Comparison of ENCODE assay signal across 27 cellular contexts in genomic region chr12:95522692-95523091, GRCh38. TPM values are rescaled to one million over a fixed set of nuclear protein-coding genes. Genes with fewer than 3 reads are reported as not detected.
"Had no signal": no experiment of that assay in that cellular context is flagged by ENCODE, and none has a peak within 500 bp of the region (broad histone marks: within the 10 kb centered on the region; RNA-seq: fewer than 3 reads in every experiment).

No MANE protein-coding gene starts in this region.

- H3K9me3 ChIP-seq: breast epithelium, esophagus squamous epithelium, heart right ventricle, left lung, lower lobe of right lung, testis, transverse colon had no signal

- H3K27me3 Mint-ChIP-seq: activated CD8-positive, alpha-beta memory T cell treated with anti-CD3 and anti-CD28 coated beads, Interleukin-2, amount 10 ng/mL, durations not matched to agents 7 days and 5 days; central memory CD8-positive, alpha-beta T cell; natural killer cell treated with Interleukin-12 subunit alpha and Interleukin-12 subunit beta and Interleukin-15 and Interleukin-18, amount 100 ng/mL, for 72 hours; T-helper 17 cell had no signal

- H3K4me3 Mint-ChIP-seq: activated CD8-positive, alpha-beta memory T cell treated with anti-CD3 and anti-CD28 coated beads, Interleukin-2, amount 10 ng/mL, durations not matched to agents 7 days and 5 days; activated CD8-positive, alpha-beta T cell treated with anti-CD3 and anti-CD28 coated beads, Interleukin-2, amount 10 ng/mL, durations not matched to agents 7 days and 5 days; central memory CD8-positive, alpha-beta T cell; natural killer cell treated with Interleukin-12 subunit alpha and Interleukin-12 subunit beta and Interleukin-15 and Interleukin-18, amount 100 ng/mL, for 72 hours; T-helper 17 cell had no signal

- H3K4me3 ChIP-seq: breast epithelium, esophagus squamous epithelium, heart right ventricle, left lung, lower lobe of right lung, testis, transverse colon had no signal

- H3K27ac Mint-ChIP-seq: activated CD8-positive, alpha-beta memory T cell treated with anti-CD3 and anti-CD28 coated beads, Interleukin-2, amount 10 ng/mL, durations not matched to agents 7 days and 5 days; activated CD8-positive, alpha-beta T cell treated with anti-CD3 and anti-CD28 coated beads, Interleukin-2, amount 10 ng/mL, durations not matched to agents 7 days and 5 days; activated naive CD4-positive, alpha-beta T cell treated with anti-CD3 and anti-CD28 coated beads, Interleukin-2, amount 50 U/mL, for 72 hours; activated T-helper 2 cell treated with anti-CD3 and anti-CD28 coated beads, Interferon-gamma antibody, Interleukin-2, Interleukin-4, amounts not matched to agents 10 μg/mL and 5 μg/mL and 100 μg/mL, durations not matched to agents 14 hours and 24 hours and 36 hours; natural killer cell treated with Interleukin-12 subunit alpha and Interleukin-12 subunit beta and Interleukin-15 and Interleukin-18, amount 100 ng/mL, for 72 hours; T-helper 17 cell had no signal

- H3K27ac ChIP-seq: breast epithelium, epithelial cell of prostate, esophagus squamous epithelium, heart right ventricle, left lung, lower lobe of right lung, testis, transverse colon had no signal

- H3K36me3 ChIP-seq: breast epithelium, heart right ventricle, transverse colon had no signal

- DNase-seq: activated CD4-positive, alpha-beta T cell treated with anti-CD3 and anti-CD28 coated beads for 1 hour; activated CD4-positive, alpha-beta T cell treated with anti-CD3 and anti-CD28 coated beads, Interleukin-2, amount 50 U/mL, for 1 hour; activated CD8-positive, alpha-beta memory T cell treated with anti-CD3 and anti-CD28 coated beads, Interleukin-2, amount 10 ng/mL, durations not matched to agents 7 days and 5 days; activated CD8-positive, alpha-beta T cell treated with anti-CD3 and anti-CD28 coated beads, Interleukin-2, amount 10 ng/mL, durations not matched to agents 7 days and 5 days; activated T-cell treated with anti-CD3 and anti-CD28 coated beads, Interleukin-2, amount 50 U/mL, for 48 hours; dermis blood vessel endothelial cell; effector CD4-positive, alpha-beta T cell; esophagus squamous epithelium; foreskin melanocyte; heart right ventricle; left lung; lower lobe of right lung; mesenchymal stem cell; right cardiac atrium; stimulated activated CD4-positive, alpha-beta T cell treated with anti-CD3 and anti-CD28 coated beads, Interleukin-2, amount 100 ng/mL, for 48 hours; stimulated activated naive CD8-positive, alpha-beta T cell treated with anti-CD3 and anti-CD28 coated beads, Interleukin-15, Interleukin-2, amounts not matched to agents 100 U/mL and 50 U/mL, for 24 hours; T-helper 17 cell; T1000; testis; transverse colon had no signal

- H3K9me3 Mint-ChIP-seq: activated naive CD4-positive, alpha-beta T cell treated with anti-CD3 and anti-CD28 coated beads, Interleukin-2, amount 50 U/mL, for 72 hours; activated T-helper 2 cell treated with anti-CD3 and anti-CD28 coated beads, Interferon-gamma antibody, Interleukin-2, Interleukin-4, amounts not matched to agents 10 μg/mL and 5 μg/mL and 100 μg/mL, durations not matched to agents 14 hours and 24 hours and 36 hours; central memory CD8-positive, alpha-beta T cell; natural killer cell treated with Interleukin-12 subunit alpha and Interleukin-12 subunit beta and Interleukin-15 and Interleukin-18, amount 100 ng/mL, for 72 hours had no signal

- H3K4me1 ChIP-seq: breast epithelium, esophagus squamous epithelium, heart right ventricle, left lung, lower lobe of right lung, testis, transverse colon had no signal

- H3K36me3 Mint-ChIP-seq: activated naive CD4-positive, alpha-beta T cell treated with anti-CD3 and anti-CD28 coated beads, Interleukin-2, amount 50 U/mL, for 72 hours; natural killer cell treated with Interleukin-12 subunit alpha and Interleukin-12 subunit beta and Interleukin-15 and Interleukin-18, amount 100 ng/mL, for 72 hours had no signal

- H3K27me3 ChIP-seq: breast epithelium, esophagus squamous epithelium, heart right ventricle, left lung, testis, transverse colon had no signal

- ATAC-seq: activated CD8-positive, alpha-beta memory T cell treated with anti-CD3 and anti-CD28 coated beads, Interleukin-2, amount 10 ng/mL, durations not matched to agents 7 days and 5 days; activated CD8-positive, alpha-beta T cell treated with anti-CD3 and anti-CD28 coated beads, Interleukin-2, amount 10 ng/mL, durations not matched to agents 7 days and 5 days; activated naive CD4-positive, alpha-beta T cell treated with anti-CD3 and anti-CD28 coated beads, Interleukin-2, amount 50 U/mL, for 72 hours; heart right ventricle; left lung; lower lobe of right lung; natural killer cell treated with Interleukin-12 subunit alpha and Interleukin-12 subunit beta and Interleukin-15 and Interleukin-18, amount 100 ng/mL, for 72 hours; right cardiac atrium; stimulated activated naive CD8-positive, alpha-beta T cell treated with anti-CD3 and anti-CD28 coated beads, Interleukin-15, Interleukin-2, amounts not matched to agents 100 U/mL and 50 U/mL, for 24 hours; T-helper 17 cell had no signal

- H3K4me1 Mint-ChIP-seq: activated CD8-positive, alpha-beta memory T cell treated with anti-CD3 and anti-CD28 coated beads, Interleukin-2, amount 10 ng/mL, durations not matched to agents 7 days and 5 days; central memory CD8-positive, alpha-beta T cell; T-helper 17 cell had no signal

RNA-seq across cellular contexts. Expression of gene USP44, which starts 28.6 kb away (rescaled TPM):
- total RNA-seq: myocyte had no signal
